8 cellular contexts compared by ENCODE assay signal in the genomic region with DNA sequence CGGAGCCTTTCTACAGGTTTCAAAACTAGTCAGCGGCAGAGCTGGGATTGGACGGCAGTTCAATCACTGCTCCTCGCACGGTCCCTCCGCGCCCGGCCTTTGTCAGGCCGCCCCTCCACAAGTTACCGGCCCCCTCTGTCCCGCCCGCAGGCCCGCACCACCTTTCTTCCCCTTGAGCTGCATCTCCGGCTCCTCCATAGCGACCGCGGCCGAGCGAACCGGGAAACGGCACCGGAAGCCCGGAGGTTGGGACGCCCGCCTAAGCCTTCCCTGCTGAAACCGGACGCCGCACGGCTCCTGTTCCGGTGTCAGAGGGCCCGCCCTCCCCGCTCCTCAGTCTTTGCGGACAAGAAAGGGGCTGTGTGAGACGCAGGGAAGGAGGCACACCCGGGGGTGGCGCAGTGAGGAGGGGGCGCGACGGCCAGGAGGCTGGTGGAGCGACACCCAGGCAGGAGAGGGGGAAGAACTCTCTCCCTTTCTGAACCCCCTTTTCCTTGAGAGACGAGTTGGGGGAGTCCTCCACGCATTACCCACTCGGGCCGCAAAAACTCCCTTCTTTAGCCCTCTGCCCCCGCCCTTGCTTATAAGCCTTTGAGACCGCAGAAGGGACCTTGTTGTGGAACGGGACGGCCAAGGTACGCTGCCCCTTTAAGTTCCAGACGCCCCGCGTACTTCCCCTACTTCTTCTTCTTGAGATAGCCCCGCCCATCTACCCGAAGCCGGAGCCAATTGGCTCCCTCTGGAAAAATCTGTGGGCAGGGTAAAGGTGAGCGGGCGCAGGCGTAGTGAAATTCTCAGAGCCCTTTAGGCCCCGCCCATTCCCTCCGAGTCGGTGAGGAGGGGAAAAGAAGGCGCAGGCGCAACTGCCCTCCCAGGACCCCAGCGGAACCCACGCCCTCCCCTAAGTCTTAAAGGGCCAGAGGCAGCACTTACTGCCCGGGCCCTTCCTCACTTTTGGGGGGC. TPM values are rescaled to one million over a fixed set of nuclear protein-coding genes. Genes with fewer than 3 reads are reported as not detected.
DNase-seq lines count a peak whose midpoint lies in the region; ATAC-seq and TF ChIP-seq lines count a peak whose summit lies in the region.

A gene (minus strand): TSS at position 233 of the 963 bp plus-strand sequence. CDS start 35 bp downstream, at position 198.
A gene with protein sequence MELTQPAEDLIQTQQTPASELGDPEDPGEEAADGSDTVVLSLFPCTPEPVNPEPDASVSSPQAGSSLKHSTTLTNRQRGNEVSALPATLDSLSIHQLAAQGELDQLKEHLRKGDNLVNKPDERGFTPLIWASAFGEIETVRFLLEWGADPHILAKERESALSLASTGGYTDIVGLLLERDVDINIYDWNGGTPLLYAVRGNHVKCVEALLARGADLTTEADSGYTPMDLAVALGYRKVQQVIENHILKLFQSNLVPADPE (plus strand): TSS at position 339 of the 963 bp plus-strand sequence. CDS start 1,689 bp downstream, outside the sequence.

- H2AFZ ChIP-seq in DND-41 (ENCODE audit: low read depth, low read length) (peak within 1 kb of the TSS; percentile 95), GM23248 (peak within 1 kb of the TSS; percentile 99)

- H3K9me3 ChIP-seq in DND-41 (ENCODE audit: insufficient read depth, low read length, severe bottlenecking) (no peaks in the 10 kb centered on the region), GM23248 (ENCODE audit: low read depth) (no peaks in the 10 kb centered on the region), esophagus squamous epithelium (no peaks in the 10 kb centered on the region)

- peaks cover 60% of the 10 kb centered on the region for H3K79me2 ChIP-seq in DND-41 (ENCODE audit: insufficient read depth, low read length)
- H3K79me2 ChIP-seq in GM23248 (ENCODE audit: insufficient read depth) = peaks cover 72% of the 10 kb centered on the region

- H3K27me3 Mint-ChIP-seq in activated T-helper 1 cell treated with anti-CD3 and anti-CD28 coated beads, Interleukin-12 subunit alpha, Interleukin-12 subunit beta, Interleukin-2, Interleukin-4 antibody, amounts not matched to agents 30 ng/mL and 10 ng/mL and 1 ng/mL, durations not matched to agents 14 hours and 24 hours and 36 hours (ENCODE audit: insufficient read depth) = no peaks in the 10 kb centered on the region

- H3K27me3 ChIP-seq in DND-41 (ENCODE audit: insufficient read depth, low read length, poor library complexity) (no peaks in the 10 kb centered on the region), GM23248 (replicated peaks; ENCODE audit: insufficient read depth) (no peaks in the 10 kb centered on the region), esophagus squamous epithelium (no peaks in the 10 kb centered on the region)

- H3K27ac ChIP-seq in DND-41 (ENCODE audit: low read length) (peak within 1 kb of the TSS; percentile 86), GM23248 (peak within 1 kb of the TSS; percentile 92), esophagus squamous epithelium (peak within 1 kb of the TSS; percentile 98 to 100 (median 99))

- H3K27ac Mint-ChIP-seq in activated T-helper 1 cell treated with anti-CD3 and anti-CD28 coated beads, Interleukin-12 subunit alpha, Interleukin-12 subunit beta, Interleukin-2, Interleukin-4 antibody, amounts not matched to agents 30 ng/mL and 10 ng/mL and 1 ng/mL, durations not matched to agents 14 hours and 24 hours and 36 hours = peak within 1 kb of the TSS; percentile 99

- TF ChIP-seq CTCF in DND-41 (IDR thresholded peaks at IDR 0.05; ENCODE audit: borderline replicate concordance, extremely low read depth, low read length, poor library complexity, severe bottlenecking) = no peak
- TF ChIP-seq CTCF in esophagus squamous epithelium (IDR thresholded peaks at IDR 0.05) = peak in 2 of 6 experiments; percentile 15 to 29

- H4K20me1 ChIP-seq in DND-41 (ENCODE audit: insufficient read depth, low read length) = peaks cover 19% of the 10 kb centered on the region
- no peaks in the 10 kb centered on the region for H4K20me1 ChIP-seq in GM23248 (ENCODE audit: insufficient read depth)

- H3K9me3 Mint-ChIP-seq in activated T-helper 1 cell treated with anti-CD3 and anti-CD28 coated beads, Interleukin-12 subunit alpha, Interleukin-12 subunit beta, Interleukin-2, Interleukin-4 antibody, amounts not matched to agents 30 ng/mL and 10 ng/mL and 1 ng/mL, durations not matched to agents 14 hours and 24 hours and 36 hours = no peaks in the 10 kb centered on the region

- peaks cover 20% of the 10 kb centered on the region for H3K4me1 Mint-ChIP-seq in activated T-helper 1 cell treated with anti-CD3 and anti-CD28 coated beads, Interleukin-12 subunit alpha, Interleukin-12 subunit beta, Interleukin-2, Interleukin-4 antibody, amounts not matched to agents 30 ng/mL and 10 ng/mL and 1 ng/mL, durations not matched to agents 14 hours and 24 hours and 36 hours (ENCODE audit: low read depth)

- H3K4me2 ChIP-seq in DND-41 (ENCODE audit: insufficient read depth, low read length) (peak within 1 kb of the TSS; percentile 78), GM23248 (ENCODE audit: unreplicated experiment) (peak within 1 kb of the TSS; percentile 97)

- H3K4me1 ChIP-seq in DND-41 (ENCODE audit: insufficient read depth, low read length) (peaks cover 44% of the 10 kb centered on the region), GM23248 (ENCODE audit: insufficient read depth) (peaks cover 18% of the 10 kb centered on the region), esophagus squamous epithelium (peaks cover 37 to 60% (median 40%) of the 10 kb centered on the region in 3 donors)

- H3K36me3 ChIP-seq in DND-41 (ENCODE audit: insufficient read depth, low read length) = peaks cover 16% of the 10 kb centered on the region
- H3K36me3 ChIP-seq in GM23248 (ENCODE audit: low read depth) = no peaks in the 10 kb centered on the region
- H3K36me3 ChIP-seq in esophagus squamous epithelium = peaks cover 0 to 21% (median 5%) of the 10 kb centered on the region in 3 donors

- in situ Hi-C loops in GM23248 (cut with MboI) = no loop called here

- H3K9ac ChIP-seq in DND-41 (ENCODE audit: low read depth, low read length) = peak within 1 kb of the TSS; percentile 80
- peak within 1 kb of the TSS; percentile 95 for H3K9ac ChIP-seq in GM23248

- no peaks in the 10 kb centered on the region for H3F3A ChIP-seq in GM23248 (ENCODE audit: insufficient read depth)

- WGBS in GM23248 (ENCODE audit: low coverage in 1 of 2, low lambda C conversion rate in 2 of 2, missing lambda C conversion rate in 2 of 2), 2 experiments = 0 to 2% methylated on average over 53 to 66 of the region's 66 CpGs
- 0 to 3% methylated on average over 14 to 31 of the region's 66 CpGs for WGBS in esophagus squamous epithelium, 2 donors

- peak in 1 of 4 donors; percentile 65 for TF ChIP-seq POLR2A in esophagus squamous epithelium (IDR thresholded peaks at IDR 0.05)

- no peaks in the 10 kb centered on the region for H3K9me2 ChIP-seq in GM23248 (ENCODE audit: insufficient read depth)

- H3K36me3 Mint-ChIP-seq in activated T-helper 1 cell treated with anti-CD3 and anti-CD28 coated beads, Interleukin-12 subunit alpha, Interleukin-12 subunit beta, Interleukin-2, Interleukin-4 antibody, amounts not matched to agents 30 ng/mL and 10 ng/mL and 1 ng/mL, durations not matched to agents 14 hours and 24 hours and 36 hours (ENCODE audit: low read depth) = peaks cover 7% of the 10 kb centered on the region

- peak within 1 kb of the TSS; percentile 96 for H3K4me3 Mint-ChIP-seq in activated T-helper 1 cell treated with anti-CD3 and anti-CD28 coated beads, Interleukin-12 subunit alpha, Interleukin-12 subunit beta, Interleukin-2, Interleukin-4 antibody, amounts not matched to agents 30 ng/mL and 10 ng/mL and 1 ng/mL, durations not matched to agents 14 hours and 24 hours and 36 hours

- DNase-seq in DND-41 = peak; percentile 100
- DNase-seq in GM23248 = peak; percentile 100
- DNase-seq in Kasumi-1 (lab: John Stamatoyannopoulos, UW) = peak; percentile 98 to 99
- DNase-seq in RPMI7951 (ENCODE audit: low read depth) = peak; percentile 99
- peak; percentile 99 for DNase-seq in activated T-helper 1 cell treated with anti-CD3 and anti-CD28 coated beads, Interleukin-12 subunit alpha, Interleukin-12 subunit beta, Interleukin-2, Interleukin-4 antibody, amounts not matched to agents 30 ng/mL and 10 ng/mL and 1 ng/mL, durations not matched to agents 14 hours and 24 hours and 36 hours (ENCODE audit: low spot score)
- peak; percentile 96 for DNase-seq in esophagus squamous epithelium (lab: John Stamatoyannopoulos, UW)
- DNase-seq in myocyte (ENCODE audit: low read depth) = peak; percentile 100
- peak; percentile 95 to 99 for DNase-seq in stimulated activated CD8-positive, alpha-beta memory T cell treated with anti-CD3 and anti-CD28 coated beads, Interleukin-7, amount 100 ng/mL, for 48 hours (ENCODE audit: extremely low read depth in 1 of 2, low read depth in 1 of 2)

- peak; percentile 90 for ATAC-seq in DND-41 (ENCODE audit: insufficient read depth, low read depth)

- H3K4me3 ChIP-seq in DND-41 (ENCODE audit: low read depth in 1 of 2, low read length in 2 of 2) (peak within 1 kb of the TSS; percentile 64 to 79; a peak in 3 of 4 replicates), GM23248 (peak within 1 kb of the TSS; percentile 94), esophagus squamous epithelium (peak within 1 kb of the TSS; percentile 59 to 85 (median 82))

- intact Hi-C loops in activated T-helper 1 cell treated with anti-CD3 and anti-CD28 coated beads, Interleukin-12 subunit alpha, Interleukin-12 subunit beta, Interleukin-2, Interleukin-4 antibody, amounts not matched to agents 30 ng/mL and 10 ng/mL and 1 ng/mL, durations not matched to agents 14 hours and 24 hours and 36 hours (cut with micrococcal nuclease) = loop anchor here (1.0 to 5.0 kb wide), 14 partner anchors 11 to 670 kb away; a partner anchor contains a TSS
- intact Hi-C loops in esophagus squamous epithelium (cut with DNase I) = no loop called here

RNA-seq across cellular contexts. Expression of the first gene that starts in this region (rescaled TPM):
- total RNA-seq in GM23248 (2014; rRNA removed; shearing (Covaris generic)) = 9.7 and 14.7 TPM in 2 replicates
- polyA plus RNA-seq in GM23248 (2016; fragmentation: Nextera tagmentation; extraction: Ambion mirVana) = 23.1 and 24.5 TPM in 2 replicates
- 10.3 and 18.4 TPM in 2 replicates for total RNA-seq in RPMI7951 (2014; rRNA removed; shearing (Covaris generic))
- total RNA-seq in activated T-helper 1 cell treated with anti-CD3 and anti-CD28 coated beads, Interleukin-12 subunit alpha, Interleukin-12 subunit beta, Interleukin-2, Interleukin-4 antibody, amounts not matched to agents 30 ng/mL and 10 ng/mL and 1 ng/mL, durations not matched to agents 14 hours and 24 hours and 36 hours = 37.8 and 38.6 TPM in 2 replicates
- total RNA-seq in esophagus squamous epithelium = 10 to 100 TPM in 3 of 4 donors, 1 to 10 TPM in 1; 8.8 to 15.4 (median 10.9) TPM
- total RNA-seq in myocyte = 12.7 and 15.4 TPM in 2 replicates
- polyA plus RNA-seq in myocyte (2012) = 23.9 TPM

RNA-seq across cellular contexts. Expression of the second gene that starts in this region (rescaled TPM):
- total RNA-seq in GM23248 (2014; rRNA removed; shearing (Covaris generic)) = 30.6 and 42.6 TPM in 2 replicates
- 44.5 and 55.9 TPM in 2 replicates for polyA plus RNA-seq in GM23248 (2016; fragmentation: Nextera tagmentation; extraction: Ambion mirVana)
- total RNA-seq in RPMI7951 (2014; rRNA removed; shearing (Covaris generic)) = 91.3 and 108 TPM in 2 replicates
- total RNA-seq in activated T-helper 1 cell treated with anti-CD3 and anti-CD28 coated beads, Interleukin-12 subunit alpha, Interleukin-12 subunit beta, Interleukin-2, Interleukin-4 antibody, amounts not matched to agents 30 ng/mL and 10 ng/mL and 1 ng/mL, durations not matched to agents 14 hours and 24 hours and 36 hours = 101 and 103 TPM in 2 replicates
- total RNA-seq in esophagus squamous epithelium (10 to 100 TPM; 25.2 to 48.0 (median 32.1) TPM), myocyte (46.4 and 55.4 TPM in 2 replicates)
- 78.6 TPM for polyA plus RNA-seq in myocyte (2012)

Comparison
In these comparisons a context has a peak if more than half of its experiments do, and no peak if none do; other contexts are left out.
1. Peak in every context shown above with its lines: DNase-seq, ATAC-seq, H3K4me3 ChIP-seq and H3K27ac ChIP-seq.